ENCODE assay signal across 9 cellular contexts in the genomic region with DNA sequence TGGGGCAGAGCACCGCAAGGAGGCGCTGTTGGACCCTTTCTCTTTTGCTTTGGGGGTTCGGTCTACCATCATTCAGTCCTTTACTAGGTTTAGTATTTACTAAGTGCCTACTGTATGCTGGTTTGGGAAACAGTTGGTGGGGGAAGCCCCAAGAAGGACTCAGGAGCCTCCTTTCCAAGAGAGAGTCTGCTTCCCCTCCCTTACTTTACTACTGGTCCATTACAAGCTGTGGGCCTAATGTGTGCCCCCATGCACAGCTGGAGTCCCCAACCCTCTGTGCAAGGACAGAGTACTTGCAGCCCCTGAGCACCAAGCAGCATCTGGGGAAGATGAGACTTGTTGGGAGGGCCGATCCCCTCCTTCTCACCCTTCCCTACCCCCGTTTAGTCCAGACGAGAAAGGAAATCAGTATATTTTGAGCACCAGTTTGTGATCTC. TPM values are rescaled to one million over a fixed set of nuclear protein-coding genes. Genes with fewer than 3 reads are reported as not detected.
DNase-seq lines count a peak whose midpoint lies in the region; ATAC-seq and TF ChIP-seq lines count a peak whose summit lies in the region.
"Had no signal": no experiment of that assay in that cellular context is flagged by ENCODE, and none has a peak within 500 bp of the region (broad histone marks: within the 10 kb centered on the region; RNA-seq: fewer than 3 reads in every experiment).

No MANE protein-coding gene starts in this region.

- ATAC-seq in HG02870 (IDR thresholded peaks at IDR 0.05; ENCODE audit: unreplicated experiment) (peak; percentile 15), GM18873 (IDR thresholded peaks at IDR 0.05; ENCODE audit: low FRiP score, unreplicated experiment) (no peak)

- peak overlapping the region; percentile 70 for H3K4me3 ChIP-seq in retinal pigment epithelial cell (ENCODE audit: low read length)

- TF ChIP-seq CTCF in retinal pigment epithelial cell (conservative IDR thresholded peaks at IDR 0.05; ENCODE audit: low read depth, low read length) = peak; percentile 97

- DNase-seq in NCI-H2227 (lab: John Stamatoyannopoulos, UW; ENCODE audit: unreplicated experiment) = peak; percentile 92
- DNase-seq in NCI-H2227 treated with DMSO at 0.1 percent for 48 hours (lab: John Stamatoyannopoulos, UW) = no peak
- DNase-seq in NCI-H524 (lab: John Stamatoyannopoulos, UW) = peak; percentile 11 to 73
- peak; percentile 78 for DNase-seq in activated T-helper 1 cell treated with Interleukin-2 at 50 U/mL for 16 hours (ENCODE audit: low read depth)
- peak; percentile 25 for DNase-seq in glomerular endothelial cell (ENCODE audit: extremely low read depth, low read depth, low spot score)
- DNase-seq in retinal pigment epithelial cell (ENCODE audit: low read depth) = no peak

RNA-seq across cellular contexts. Expression of a gene that starts 0.9 kb away (rescaled TPM):
- total RNA-seq in glomerular endothelial cell = 74.1 and 87.1 TPM in 2 replicates

RNA-seq across cellular contexts. Expression of a gene that starts 29.1 kb away (rescaled TPM):
- total RNA-seq in glomerular endothelial cell = 0.53 and 1.5 TPM in 2 replicates
- total RNA-seq: Daoy had no signal

RNA-seq across cellular contexts. Expression of a gene that starts 31.0 kb away (rescaled TPM):
- total RNA-seq in glomerular endothelial cell = not detected in 2 replicates
- total RNA-seq: Daoy had no signal

RNA-seq across cellular contexts. Expression of a gene that starts 37.8 kb away (rescaled TPM):
- total RNA-seq in glomerular endothelial cell = 31.9 and 35.0 TPM in 2 replicates

RNA-seq across cellular contexts. Expression of a gene that starts 52.8 kb away (rescaled TPM):
- total RNA-seq in glomerular endothelial cell = 10.5 and 15.9 TPM in 2 replicates

Comparison
In these comparisons a context has a peak if more than half of its experiments do, and no peak if none do; other contexts are left out.
1. DNase-seq: peak in NCI-H2227 (single experiment), NCI-H524 (2 of 2), activated T-helper 1 cell treated with Interleukin-2 at 50 U/mL for 16 hours (single experiment) and glomerular endothelial cell (single experiment); none in NCI-H2227 treated with DMSO at 0.1 percent for 48 hours (single experiment) and retinal pigment epithelial cell (single experiment).